ENCODE assay signal across 8 cellular contexts in genomic region chr2:37656512-37657423, GRCh38. TPM values are rescaled to one million over a fixed set of nuclear protein-coding genes. Genes with fewer than 3 reads are reported as not detected.
DNase-seq lines count a peak whose midpoint lies in the region; ATAC-seq and TF ChIP-seq lines count a peak whose summit lies in the region.

No MANE protein-coding gene starts in this region.

- no peaks in the 10 kb centered on the region for H3K9me3 ChIP-seq in left lung
- no peaks in the 10 kb centered on the region for H3K9me3 ChIP-seq in tibial nerve

- H3K27ac Mint-ChIP-seq in activated naive CD4-positive, alpha-beta T cell treated with anti-CD3 and anti-CD28 coated beads for 36 hours, result peak overlapping the region; percentile 80
- peak overlapping the region; percentile 89 for H3K27ac Mint-ChIP-seq in activated CD8-positive, alpha-beta T cell treated with anti-CD3 and anti-CD28 coated beads for 36 hours

- peak overlapping the region; percentile 40 for H3K4me3 Mint-ChIP-seq in activated naive CD4-positive, alpha-beta T cell treated with anti-CD3 and anti-CD28 coated beads for 36 hours
- peak overlapping the region; percentile 25 for H3K4me3 Mint-ChIP-seq in activated CD8-positive, alpha-beta T cell treated with anti-CD3 and anti-CD28 coated beads for 36 hours

- no peaks in the 10 kb centered on the region for H3K27me3 ChIP-seq in left lung
- H3K27me3 ChIP-seq in tibial nerve, result no peaks in the 10 kb centered on the region

- POLR2A ChIA-PET in activated CD8-positive, alpha-beta T cell treated with anti-CD3 and anti-CD28 coated beads for 36 hours (lab: Charles Lee), result interaction anchor here (0.9 to 1.8 kb wide), 3 partner anchors 10 to 70 kb away, joined by 3 to 7 read pairs (median 4); no protein-coding TSS in a partner anchor

- no peaks in the 10 kb centered on the region for H3K36me3 ChIP-seq in left lung
- no peaks in the 10 kb centered on the region for H3K36me3 ChIP-seq in tibial nerve

- 41 to 47% methylated on average over 11 of the region's 11 CpGs for WGBS in tibial nerve, 2 donors

- peaks cover 82% of the 10 kb centered on the region for H3K4me1 Mint-ChIP-seq in activated naive CD4-positive, alpha-beta T cell treated with anti-CD3 and anti-CD28 coated beads for 36 hours (ENCODE audit: low read depth)
- peaks cover 92% of the 10 kb centered on the region for H3K4me1 Mint-ChIP-seq in activated CD8-positive, alpha-beta T cell treated with anti-CD3 and anti-CD28 coated beads for 36 hours (ENCODE audit: low read depth)

- peaks cover 8% of the 10 kb centered on the region for H3K36me3 Mint-ChIP-seq in activated naive CD4-positive, alpha-beta T cell treated with anti-CD3 and anti-CD28 coated beads for 36 hours (ENCODE audit: low read depth)
- H3K36me3 Mint-ChIP-seq in activated CD8-positive, alpha-beta T cell treated with anti-CD3 and anti-CD28 coated beads for 36 hours (ENCODE audit: low read depth), result peaks cover 45% of the 10 kb centered on the region

- peak; percentile 12 to 80 for TF ChIP-seq EP300 in tibial nerve (IDR thresholded peaks at IDR 0.05)

- H3K27ac ChIP-seq in left lung, result peak overlapping the region; percentile 9 to 88
- peak overlapping the region in 3 of 4 donors; percentile 31 to 74 (median 53) for H3K27ac ChIP-seq in tibial nerve

- no peak for TF ChIP-seq CTCF in activated CD8-positive, alpha-beta T cell treated with anti-CD3 and anti-CD28 coated beads for 36 hours (IDR thresholded peaks at IDR 0.05)
- TF ChIP-seq CTCF in left lung (IDR thresholded peaks at IDR 0.05) (no peak), tibial nerve (IDR thresholded peaks at IDR 0.05) (no peak)

- no peaks in the 10 kb centered on the region for H3K27me3 Mint-ChIP-seq in activated naive CD4-positive, alpha-beta T cell treated with anti-CD3 and anti-CD28 coated beads for 36 hours (ENCODE audit: low read depth)
- no peaks in the 10 kb centered on the region for H3K27me3 Mint-ChIP-seq in activated CD8-positive, alpha-beta T cell treated with anti-CD3 and anti-CD28 coated beads for 36 hours

- intact Hi-C loops in activated naive CD4-positive, alpha-beta T cell treated with anti-CD3 and anti-CD28 coated beads for 36 hours (cut with micrococcal nuclease), result loop anchor here (1.0 kb wide), 3 partner anchors 9 to 30 kb away; partner anchors contain the start of gene CDC42EP3
- intact Hi-C loops in activated CD8-positive, alpha-beta T cell treated with anti-CD3 and anti-CD28 coated beads for 36 hours (cut with micrococcal nuclease), result no loop called here
- intact Hi-C loops in left lung (cut with DNase I), result no loop called here

- TF ChIP-seq POLR2A in tibial nerve (IDR thresholded peaks at IDR 0.05), result no peak

- H3K4me3 ChIP-seq in left lung (no peak overlapping the region), tibial nerve (no peak overlapping the region)

- DNase-seq in activated naive CD4-positive, alpha-beta T cell treated with anti-CD3 and anti-CD28 coated beads for 36 hours, result peak; percentile 55
- no peak for DNase-seq in activated naive CD4-positive, alpha-beta T cell treated with anti-CD3 and anti-CD28 coated beads, Interleukin-2, amount 50 U/mL, for 16 hours
- peak; percentile 45 for DNase-seq in activated CD8-positive, alpha-beta T cell treated with anti-CD3 and anti-CD28 coated beads for 36 hours
- DNase-seq in left lung, result no peak
- DNase-seq in tibial nerve (ENCODE audit: low spot score in 2 of 2), result no peak
- no peak for DNase-seq in AML-193 (lab: John Stamatoyannopoulos, UW)
- no peak for DNase-seq in midbrain (lab: John Stamatoyannopoulos, UW)

- peaks cover 36 to 98% of the 10 kb centered on the region in 2 donors for H3K4me1 ChIP-seq in left lung
- peaks cover 0 to 72% (median 44%) of the 10 kb centered on the region in 4 donors for H3K4me1 ChIP-seq in tibial nerve

- ATAC-seq in activated CD8-positive, alpha-beta T cell treated with anti-CD3 and anti-CD28 coated beads for 36 hours, result peak; percentile 57
- peak; percentile 13 for ATAC-seq in left lung
- ATAC-seq in GM21423 (IDR thresholded peaks at IDR 0.05; ENCODE audit: unreplicated experiment), result no peak

- no peaks in the 10 kb centered on the region for H3K9me3 Mint-ChIP-seq in activated naive CD4-positive, alpha-beta T cell treated with anti-CD3 and anti-CD28 coated beads for 36 hours
- H3K9me3 Mint-ChIP-seq in activated CD8-positive, alpha-beta T cell treated with anti-CD3 and anti-CD28 coated beads for 36 hours, result no peaks in the 10 kb centered on the region

- CTCF ChIA-PET in activated naive CD4-positive, alpha-beta T cell treated with anti-CD3 and anti-CD28 coated beads for 36 hours (lab: Charles Lee), result interaction anchor here (0.8 to 1.1 kb wide), 3 partner anchors 9 to 261 kb away, joined by 3 to 4 read pairs (median 3); no protein-coding TSS in a partner anchor
- CTCF ChIA-PET in activated CD8-positive, alpha-beta T cell treated with anti-CD3 and anti-CD28 coated beads for 36 hours (lab: Charles Lee), result interaction anchor here (1.2 to 1.4 kb wide), 3 partner anchors 9 to 28 kb away, joined by 3 to 4 read pairs (median 3); no protein-coding TSS in a partner anchor

RNA-seq across cellular contexts. Expression of gene CDC42EP3, which starts 14.7 kb away (rescaled TPM):
- 1 to 10 TPM; 8.5 to 9.4 TPM for total RNA-seq in activated naive CD4-positive, alpha-beta T cell treated with anti-CD3 and anti-CD28 coated beads for 36 hours
- 10 to 100 TPM; 18.8 to 22.6 TPM for total RNA-seq in activated CD8-positive, alpha-beta T cell treated with anti-CD3 and anti-CD28 coated beads for 36 hours
- total RNA-seq in left lung (10 to 100 TPM; 37.7 to 53.8 TPM), tibial nerve (10 to 100 TPM; 31.8 to 58.6 (median 40.2) TPM)

Comparison
In these comparisons a context has a peak if more than half of its experiments do, and no peak if none do; other contexts are left out.
1. DNase-seq: peak in activated naive CD4-positive, alpha-beta T cell treated with anti-CD3 and anti-CD28 coated beads for 36 hours (single experiment) and activated CD8-positive, alpha-beta T cell treated with anti-CD3 and anti-CD28 coated beads for 36 hours (single experiment); none in activated naive CD4-positive, alpha-beta T cell treated with anti-CD3 and anti-CD28 coated beads, Interleukin-2, amount 50 U/mL, for 16 hours (single experiment), left lung (0 of 2), tibial nerve (0 of 2), AML-193 (0 of 2) and midbrain (single experiment).